1 cellular context compared by ENCODE assay signal in the genomic region with DNA sequence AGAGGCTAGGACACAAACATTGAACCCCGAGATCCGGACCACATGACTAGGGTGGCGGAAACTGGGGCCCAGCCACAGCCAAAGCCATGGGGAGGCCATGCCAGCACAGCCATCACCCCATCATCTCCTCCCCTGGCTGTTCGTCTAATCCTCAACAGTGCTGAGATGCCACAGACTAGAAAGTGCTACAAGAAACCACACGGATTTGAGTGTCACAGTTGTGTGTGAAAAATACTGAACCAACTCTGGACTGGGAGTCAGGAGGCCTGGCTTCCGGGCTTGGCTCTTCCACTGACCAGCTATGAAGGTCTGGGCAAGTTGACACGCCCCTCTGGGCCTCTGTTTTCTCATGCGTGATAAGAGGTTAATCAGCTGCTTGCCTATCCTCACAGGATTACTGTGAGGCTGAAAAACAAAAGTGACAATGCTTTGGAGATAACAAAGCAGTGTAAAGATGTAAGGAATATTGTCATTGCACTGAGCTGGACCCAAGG.
TF ChIP-seq lines count a peak whose summit lies in the region.

No MANE protein-coding gene starts in this region.

TF ChIP-seq in K562, 482 proteins besides CTCF, POLR2A, EP300 and RAD21 (continued from another document and continues in another):
- TF ChIP-seq BRD9 (IDR thresholded peaks at IDR 0.05; ENCODE audit: low read depth, partially characterized antibody), result no peak
- no peak for TF ChIP-seq THAP7 (CRISPR knock-in tag; IDR thresholded peaks at IDR 0.05)
- no peak for TF ChIP-seq ZNF140 (CRISPR knock-in tag; IDR thresholded peaks at IDR 0.05)
- TF ChIP-seq, protein P1, sequence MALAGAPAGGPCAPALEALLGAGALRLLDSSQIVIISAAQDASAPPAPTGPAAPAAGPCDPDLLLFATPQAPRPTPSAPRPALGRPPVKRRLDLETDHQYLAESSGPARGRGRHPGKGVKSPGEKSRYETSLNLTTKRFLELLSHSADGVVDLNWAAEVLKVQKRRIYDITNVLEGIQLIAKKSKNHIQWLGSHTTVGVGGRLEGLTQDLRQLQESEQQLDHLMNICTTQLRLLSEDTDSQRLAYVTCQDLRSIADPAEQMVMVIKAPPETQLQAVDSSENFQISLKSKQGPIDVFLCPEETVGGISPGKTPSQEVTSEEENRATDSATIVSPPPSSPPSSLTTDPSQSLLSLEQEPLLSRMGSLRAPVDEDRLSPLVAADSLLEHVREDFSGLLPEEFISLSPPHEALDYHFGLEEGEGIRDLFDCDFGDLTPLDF (CRISPR knock-in tag; IDR thresholded peaks at IDR 0.05), result no peak
- no peak for TF ChIP-seq HDAC3 (IDR thresholded peaks at IDR 0.05; ENCODE audit: borderline replicate concordance, partially characterized antibody)
- peak; percentile 41; the same call in 1 of the 2 replicates for TF ChIP-seq TAL1 (IDR thresholded peaks at IDR 0.05)
- TF ChIP-seq ZBTB40 (IDR thresholded peaks at IDR 0.05), result no peak
- TF ChIP-seq ZBTB40 (CRISPR knock-in tag; IDR thresholded peaks at IDR 0.05), result no peak
- no peak for TF ChIP-seq CAMTA2 (CRISPR knock-in tag; conservative IDR thresholded peaks at IDR 0.05)
- 0 out of 4 replicates have a peak, but pooled peaks of 1 of the 2 experiments have one; percentile 55 for TF ChIP-seq SIN3A (IDR thresholded peaks at IDR 0.05; ENCODE audit: borderline replicate concordance in 2 of 2, control insufficient read depth in 1 of 2, low read depth in 2 of 2, low read length in 2 of 2)
- TF ChIP-seq SP2 (IDR thresholded peaks at IDR 0.05; ENCODE audit: extremely low read depth, low read depth, low read length, poor library complexity, severe bottlenecking), result no peak
- peak; percentile 37; the same call in 1 of the 2 replicates for TF ChIP-seq ATF7 (IDR thresholded peaks at IDR 0.05)
- TF ChIP-seq, protein P2, sequence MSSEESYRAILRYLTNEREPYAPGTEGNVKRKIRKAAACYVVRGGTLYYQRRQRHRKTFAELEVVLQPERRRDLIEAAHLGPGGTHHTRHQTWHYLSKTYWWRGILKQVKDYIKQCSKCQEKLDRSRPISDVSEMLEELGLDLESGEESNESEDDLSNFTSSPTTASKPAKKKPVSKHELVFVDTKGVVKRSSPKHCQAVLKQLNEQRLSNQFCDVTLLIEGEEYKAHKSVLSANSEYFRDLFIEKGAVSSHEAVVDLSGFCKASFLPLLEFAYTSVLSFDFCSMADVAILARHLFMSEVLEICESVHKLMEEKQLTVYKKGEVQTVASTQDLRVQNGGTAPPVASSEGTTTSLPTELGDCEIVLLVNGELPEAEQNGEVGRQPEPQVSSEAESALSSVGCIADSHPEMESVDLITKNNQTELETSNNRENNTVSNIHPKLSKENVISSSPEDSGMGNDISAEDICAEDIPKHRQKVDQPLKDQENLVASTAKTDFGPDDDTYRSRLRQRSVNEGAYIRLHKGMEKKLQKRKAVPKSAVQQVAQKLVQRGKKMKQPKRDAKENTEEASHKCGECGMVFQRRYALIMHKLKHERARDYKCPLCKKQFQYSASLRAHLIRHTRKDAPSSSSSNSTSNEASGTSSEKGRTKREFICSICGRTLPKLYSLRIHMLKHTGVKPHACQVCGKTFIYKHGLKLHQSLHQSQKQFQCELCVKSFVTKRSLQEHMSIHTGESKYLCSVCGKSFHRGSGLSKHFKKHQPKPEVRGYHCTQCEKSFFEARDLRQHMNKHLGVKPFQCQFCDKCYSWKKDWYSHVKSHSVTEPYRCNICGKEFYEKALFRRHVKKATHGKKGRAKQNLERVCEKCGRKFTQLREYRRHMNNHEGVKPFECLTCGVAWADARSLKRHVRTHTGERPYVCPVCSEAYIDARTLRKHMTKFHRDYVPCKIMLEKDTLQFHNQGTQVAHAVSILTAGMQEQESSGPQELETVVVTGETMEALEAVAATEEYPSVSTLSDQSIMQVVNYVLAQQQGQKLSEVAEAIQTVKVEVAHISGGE (CRISPR knock-in tag; IDR thresholded peaks at IDR 0.05), result peak in 1 of 3 experiments; percentile 49; a peak in 1 of 6 replicates
- peak; percentile 69 for TF ChIP-seq SMARCA4 (IDR thresholded peaks at IDR 0.05)
- TF ChIP-seq, protein P3, sequence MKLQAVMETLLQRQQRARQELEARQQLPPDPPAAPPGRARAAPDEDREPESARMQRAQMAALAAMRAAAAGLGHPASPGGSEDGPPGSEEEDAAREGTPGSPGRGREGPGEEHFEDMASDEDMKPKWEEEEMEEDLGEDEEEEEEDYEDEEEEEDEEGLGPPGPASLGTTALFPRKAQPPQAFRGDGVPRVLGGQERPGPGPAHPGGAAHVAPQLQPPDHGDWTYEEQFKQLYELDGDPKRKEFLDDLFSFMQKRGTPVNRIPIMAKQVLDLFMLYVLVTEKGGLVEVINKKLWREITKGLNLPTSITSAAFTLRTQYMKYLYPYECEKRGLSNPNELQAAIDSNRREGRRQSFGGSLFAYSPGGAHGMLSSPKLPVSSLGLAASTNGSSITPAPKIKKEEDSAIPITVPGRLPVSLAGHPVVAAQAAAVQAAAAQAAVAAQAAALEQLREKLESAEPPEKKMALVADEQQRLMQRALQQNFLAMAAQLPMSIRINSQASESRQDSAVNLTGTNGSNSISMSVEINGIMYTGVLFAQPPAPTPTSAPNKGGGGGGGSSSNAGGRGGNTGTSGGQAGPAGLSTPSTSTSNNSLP (IDR thresholded peaks at IDR 0.05; ENCODE audit: borderline replicate concordance, low read depth, low read length), result no peak
- TF ChIP-seq ELF1 (tag; IDR thresholded peaks at IDR 0.05), result peak; percentile 73
- TF ChIP-seq ZFX (CRISPR knock-in tag; IDR thresholded peaks at IDR 0.05), result peak; percentile 46; the same call in 1 of the 2 replicates
- TF ChIP-seq ZBTB2 (IDR thresholded peaks at IDR 0.05), result no peak
- 0 out of 2 replicates have a peak, but pooled peaks have one; percentile 32 for TF ChIP-seq L3MBTL2 (IDR thresholded peaks at IDR 0.05)
- TF ChIP-seq DEAF1 (CRISPR knock-in tag; IDR thresholded peaks at IDR 0.05), result 0 out of 2 replicates have a peak, but pooled peaks have one; percentile 10
- no peak for TF ChIP-seq HDAC6 (IDR thresholded peaks at IDR 0.05; ENCODE audit: low read depth, low read length)
- TF ChIP-seq IRF9 (tag; IDR thresholded peaks at IDR 0.05), result no peak
- TF ChIP-seq DPF2 (IDR thresholded peaks at IDR 0.05), result peak; percentile 54; the same call in 1 of the 2 replicates
- TF ChIP-seq MYC (IDR thresholded peaks at IDR 0.05; ENCODE audit: low read depth, low read length), result peak; percentile 18; the same call in 1 of the 2 replicates
- no peak for TF ChIP-seq MYC (CRISPR knock-in tag; IDR thresholded peaks at IDR 0.05; ENCODE audit: borderline replicate concordance, low read depth)
- 0 out of 2 replicates have a peak, but pooled peaks have one; percentile 39 for TF ChIP-seq CLOCK (CRISPR knock-in tag; IDR thresholded peaks at IDR 0.05; ENCODE audit: borderline replicate concordance)
- no peak for TF ChIP-seq FOXA1 (IDR thresholded peaks at IDR 0.05; ENCODE audit: borderline replicate concordance)
- peak in 1 of 2 experiments; percentile 51; a peak in 2 of 4 replicates for TF ChIP-seq KDM1A (IDR thresholded peaks at IDR 0.05)
